In the genomic region with DNA sequence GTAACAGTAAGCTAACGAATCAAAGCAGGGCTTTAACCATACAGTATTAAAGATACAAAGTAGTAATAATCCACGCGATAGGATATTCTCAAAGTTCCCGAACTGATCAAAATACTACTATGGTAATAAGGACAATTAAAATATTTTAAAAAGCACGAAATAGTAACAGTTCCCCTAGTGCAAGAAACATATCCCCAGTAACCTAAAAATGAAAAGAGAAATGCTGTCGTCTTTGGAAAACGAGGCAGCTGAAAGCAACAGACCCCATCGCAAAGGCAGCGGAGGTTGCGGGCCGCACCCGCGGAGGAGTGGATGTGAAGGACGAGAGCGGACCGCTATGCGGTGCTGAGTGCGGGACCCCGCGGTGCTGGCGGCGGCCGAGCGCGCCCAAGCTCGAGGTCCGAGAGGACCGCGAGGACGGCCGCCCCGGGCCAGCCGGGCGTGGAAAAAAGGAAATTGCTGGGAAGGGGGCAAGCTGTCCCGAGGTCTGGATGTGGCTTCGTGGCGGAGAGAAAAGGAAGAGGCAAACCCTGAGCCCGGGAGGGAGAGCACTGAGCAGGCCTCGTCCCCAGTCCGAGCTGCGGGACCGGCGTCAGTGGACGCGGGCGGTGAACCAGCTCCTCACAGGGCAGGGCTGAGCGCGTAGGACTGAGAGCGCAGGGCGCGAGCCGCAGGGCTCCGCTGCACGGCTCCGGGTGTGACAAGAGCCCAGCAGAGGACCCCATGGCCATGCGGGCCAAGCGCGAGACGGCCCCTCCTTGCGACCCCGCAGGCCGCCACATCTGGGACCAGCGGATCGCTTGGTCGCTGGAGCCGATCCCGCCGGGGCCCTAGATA, we compare ENCODE assay signal across 1 cellular context.
TF ChIP-seq lines count a peak whose summit lies in the region.

No MANE protein-coding gene starts in this region.

TF ChIP-seq in neural cell, 6 proteins besides CTCF, POLR2A, EP300 and RAD21:
- TF ChIP-seq MXI1 (conservative IDR thresholded peaks at IDR 0.05; ENCODE audit: poor library complexity, severe bottlenecking) (no peak), EZH2 (IDR thresholded peaks at IDR 0.05; ENCODE audit: borderline replicate concordance, insufficient read depth, low read length, poor library complexity, severe bottlenecking) (peak; percentile 92)
